7 cellular contexts compared by ENCODE assay signal in genomic region chr1:21997891-21998623, GRCh38. TPM values are rescaled to one million over a fixed set of nuclear protein-coding genes. Genes with fewer than 3 reads are reported as not detected.
"Had no signal": no experiment of that assay in that cellular context is flagged by ENCODE, and none has a peak within 500 bp of the region (broad histone marks: within the 10 kb centered on the region; RNA-seq: fewer than 3 reads in every experiment).

No MANE protein-coding gene starts in this region.

RNA-seq across cellular contexts. Expression of gene CELA3A, which starts 3.4 kb away (rescaled TPM):
- total RNA-seq: foreskin keratinocyte; naive thymus-derived CD4-positive, alpha-beta T cell; osteocyte; sigmoid colon; T-helper 1 cell treated with Interleukin-12 subunit alpha and Interleukin-12 subunit beta and Interleukin-4 antibody, amounts not matched to agents 30 ng/mL and 1 ng/mL, for 36 hours; ureter had no signal

RNA-seq across cellular contexts. Expression of gene CELA3B, which starts 21.2 kb away (rescaled TPM):
- total RNA-seq: foreskin keratinocyte; liver; naive thymus-derived CD4-positive, alpha-beta T cell; osteocyte; sigmoid colon; T-helper 1 cell treated with Interleukin-12 subunit alpha and Interleukin-12 subunit beta and Interleukin-4 antibody, amounts not matched to agents 30 ng/mL and 1 ng/mL, for 36 hours; ureter had no signal
